21 cellular contexts compared by ENCODE assay signal in the genomic region with DNA sequence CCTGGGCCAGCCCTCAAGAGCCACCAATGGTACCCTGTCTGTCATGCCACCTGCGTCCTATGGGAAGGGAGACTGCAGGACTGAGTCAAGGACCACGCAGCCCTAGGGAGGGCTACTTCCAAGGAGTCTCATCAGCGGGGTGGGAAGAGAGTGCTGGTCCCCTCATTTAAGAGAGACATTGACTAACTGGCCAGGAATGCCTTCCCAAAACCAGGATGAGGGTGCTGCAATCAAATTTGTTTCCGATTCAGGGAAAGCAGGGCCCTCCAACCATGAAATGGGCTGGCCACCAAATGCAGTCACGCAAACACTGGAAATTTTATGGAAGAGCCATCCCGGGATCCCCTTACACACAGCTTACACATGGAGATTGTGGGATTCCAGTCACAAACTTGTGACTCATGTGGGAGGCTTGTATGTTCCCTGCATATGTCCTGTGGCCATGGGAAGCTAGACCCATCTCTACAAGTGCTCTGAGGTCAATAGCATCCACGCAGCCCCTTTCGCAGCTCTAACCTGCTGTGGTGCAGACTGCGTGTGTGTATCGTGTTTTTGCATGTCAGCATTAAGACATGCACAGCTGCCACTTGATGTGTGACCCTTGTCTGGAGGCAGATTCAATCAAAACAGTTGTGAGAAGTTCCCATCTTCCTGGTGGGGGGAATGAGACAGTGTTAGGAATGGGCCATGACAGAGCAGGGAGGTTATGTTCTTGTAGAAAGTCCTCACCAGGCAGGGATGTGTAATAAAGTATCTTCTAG. TPM values are rescaled to one million over a fixed set of nuclear protein-coding genes. Genes with fewer than 3 reads are reported as not detected.
DNase-seq lines count a peak whose midpoint lies in the region; ATAC-seq, FAIRE-seq and TF ChIP-seq lines count a peak whose summit lies in the region.
"Had no signal": no experiment of that assay in that cellular context is flagged by ENCODE, and none has a peak within 500 bp of the region (broad histone marks: within the 10 kb centered on the region; RNA-seq: fewer than 3 reads in every experiment).

No MANE protein-coding gene starts in this region.

- H3K27me3 Mint-ChIP-seq in stimulated activated naive CD8-positive, alpha-beta T cell treated with anti-CD3 and anti-CD28 coated beads, Interleukin-15, Interleukin-2, amounts not matched to agents 100 ng/mL and 50 ng/mL, for 24 hours, result no peaks in the 10 kb centered on the region
- no peaks in the 10 kb centered on the region for H3K27me3 Mint-ChIP-seq in stimulated activated naive CD8-positive, alpha-beta T cell treated with anti-CD3 and anti-CD28 coated beads, Interleukin-15, amount 100 ng/mL, for 72 hours
- no peaks in the 10 kb centered on the region for H3K27me3 Mint-ChIP-seq in osteocyte (ENCODE audit: unreplicated experiment)

- H3K9me3 Mint-ChIP-seq in stimulated activated naive CD8-positive, alpha-beta T cell treated with anti-CD3 and anti-CD28 coated beads, Interleukin-15, Interleukin-2, amounts not matched to agents 100 ng/mL and 50 ng/mL, for 24 hours, result peaks cover 16% of the 10 kb centered on the region
- peaks cover 16 to 31% of the 10 kb centered on the region in 2 donors for H3K9me3 Mint-ChIP-seq in stimulated activated naive CD8-positive, alpha-beta T cell treated with anti-CD3 and anti-CD28 coated beads, Interleukin-15, amount 100 ng/mL, for 72 hours
- peaks cover 19% of the 10 kb centered on the region for H3K9me3 Mint-ChIP-seq in osteocyte (ENCODE audit: unreplicated experiment)

- H3K9ac ChIP-seq in colonic mucosa (ENCODE audit: low read depth in 2 of 2, low read length in 2 of 2), result no peak overlapping the region
- H3K9ac ChIP-seq: BLaER1, GM23248 had no signal

- H3K9me3 ChIP-seq in colonic mucosa, result no peaks in the 10 kb centered on the region
- H3K9me3 ChIP-seq: HAP-1 had no signal

- H3K4me1 Mint-ChIP-seq in stimulated activated naive CD8-positive, alpha-beta T cell treated with anti-CD3 and anti-CD28 coated beads, Interleukin-15, Interleukin-2, amounts not matched to agents 100 ng/mL and 50 ng/mL, for 24 hours (ENCODE audit: low read depth), result no peaks in the 10 kb centered on the region
- H3K4me1 Mint-ChIP-seq in stimulated activated naive CD8-positive, alpha-beta T cell treated with anti-CD3 and anti-CD28 coated beads, Interleukin-15, amount 100 ng/mL, for 72 hours, result no peaks in the 10 kb centered on the region
- H3K4me1 Mint-ChIP-seq in osteocyte (ENCODE audit: unreplicated experiment), result no peaks in the 10 kb centered on the region
- H3K4me1 Mint-ChIP-seq: CD14-positive monocyte; CD4-positive, alpha-beta memory T cell had no signal

- ATAC-seq in stimulated activated naive CD8-positive, alpha-beta T cell treated with anti-CD3 and anti-CD28 coated beads, Interleukin-15, amount 100 ng/mL, for 72 hours, result no peak

- H3K36me3 Mint-ChIP-seq in stimulated activated naive CD8-positive, alpha-beta T cell treated with anti-CD3 and anti-CD28 coated beads, Interleukin-15, Interleukin-2, amounts not matched to agents 100 ng/mL and 50 ng/mL, for 24 hours (ENCODE audit: low read depth), result peaks cover 7% of the 10 kb centered on the region
- no peaks in the 10 kb centered on the region for H3K36me3 Mint-ChIP-seq in osteocyte (ENCODE audit: unreplicated experiment)
- H3K36me3 Mint-ChIP-seq: CD14-positive monocyte had no signal

- TF ChIP-seq CTCF in colonic mucosa (IDR thresholded peaks at IDR 0.05), result no peak
- TF ChIP-seq CTCF in osteocyte (IDR thresholded peaks at IDR 0.05), result no peak

- intact Hi-C loops in colonic mucosa (cut with DNase I), result no loop called here

- H3K4me1 ChIP-seq in colonic mucosa, result no peaks in the 10 kb centered on the region
- H3K4me1 ChIP-seq: HAP-1 had no signal

- FAIRE-seq in urothelium cell line (lab: Jason Lieb, UNC), result no peak
- FAIRE-seq: A204.1, GM12892, GM18507 had no signal

- peak overlapping the region; percentile 4 for H3K27ac Mint-ChIP-seq in stimulated activated naive CD8-positive, alpha-beta T cell treated with anti-CD3 and anti-CD28 coated beads, Interleukin-15, Interleukin-2, amounts not matched to agents 100 ng/mL and 50 ng/mL, for 24 hours
- no peak overlapping the region for H3K27ac Mint-ChIP-seq in stimulated activated naive CD8-positive, alpha-beta T cell treated with anti-CD3 and anti-CD28 coated beads, Interleukin-15, amount 100 ng/mL, for 72 hours
- no peak overlapping the region for H3K27ac Mint-ChIP-seq in osteocyte (ENCODE audit: unreplicated experiment)
- H3K27ac Mint-ChIP-seq: CD14-positive monocyte; CD4-positive, alpha-beta memory T cell had no signal

- H3K27me3 ChIP-seq in colonic mucosa, result no peaks in the 10 kb centered on the region
- H3K27me3 ChIP-seq: BLaER1 had no signal

- no peaks in the 10 kb centered on the region for H3K36me3 ChIP-seq in colonic mucosa
- H3K36me3 ChIP-seq: HAP-1 had no signal

- no peak overlapping the region for H3K4me3 Mint-ChIP-seq in stimulated activated naive CD8-positive, alpha-beta T cell treated with anti-CD3 and anti-CD28 coated beads, Interleukin-15, Interleukin-2, amounts not matched to agents 100 ng/mL and 50 ng/mL, for 24 hours
- H3K4me3 Mint-ChIP-seq in stimulated activated naive CD8-positive, alpha-beta T cell treated with anti-CD3 and anti-CD28 coated beads, Interleukin-15, amount 100 ng/mL, for 72 hours, result no peak overlapping the region
- no peak overlapping the region for H3K4me3 Mint-ChIP-seq in osteocyte (ENCODE audit: unreplicated experiment)
- H3K4me3 Mint-ChIP-seq: CD14-positive monocyte; CD4-positive, alpha-beta memory T cell had no signal

- H3K4me3 ChIP-seq in colonic mucosa, result no peak overlapping the region
- H3K4me3 ChIP-seq: BLaER1, GM23248, HAP-1 had no signal

- H3K27ac ChIP-seq in colonic mucosa, result no peak overlapping the region
- H3K27ac ChIP-seq: BLaER1, GM23248 had no signal

- no peak for DNase-seq in stimulated activated naive CD8-positive, alpha-beta T cell treated with anti-CD3 and anti-CD28 coated beads, Interleukin-15, amount 100 ng/mL, for 72 hours
- DNase-seq in colonic mucosa (peak; percentile 2), osteocyte (ENCODE audit: extremely low spot score, unreplicated experiment) (peak; percentile 63), urothelium cell line (ENCODE audit: low spot score) (peak; percentile 2), Ammon's horn (ENCODE audit: low spot score) (no peak), dedifferentiated amniotic fluid mesenchymal stem cell (ENCODE audit: extremely low spot score) (no peak), amniotic stem cell (lab: John Stamatoyannopoulos, UW) (no peak)
- DNase-seq: AML-193; CD4-positive, alpha-beta memory T cell; DMS153; DMS79; GDM1; GM23248 had no signal

RNA-seq across cellular contexts. Expression of a gene that starts 53.0 kb away (rescaled TPM):
- total RNA-seq in colonic mucosa (1 to 10 TPM in 1 of 2 donors, under 1 TPM in 1; 0.47 to 1.1 TPM), osteocyte (not detected in 2 replicates)
- total RNA-seq: Daoy, GM23248 had no signal

Comparison
In these comparisons a context has a peak if more than half of its experiments do, and no peak if none do; other contexts are left out.
1. DNase-seq: peak in colonic mucosa (single experiment), osteocyte (single experiment) and urothelium cell line (single experiment); none in stimulated activated naive CD8-positive, alpha-beta T cell treated with anti-CD3 and anti-CD28 coated beads, Interleukin-15, amount 100 ng/mL, for 72 hours (0 of 2), Ammon's horn (single experiment), dedifferentiated amniotic fluid mesenchymal stem cell (single experiment) and amniotic stem cell (single experiment).